Comparison of ENCODE assay signal across 21 cellular contexts in the genomic region with DNA sequence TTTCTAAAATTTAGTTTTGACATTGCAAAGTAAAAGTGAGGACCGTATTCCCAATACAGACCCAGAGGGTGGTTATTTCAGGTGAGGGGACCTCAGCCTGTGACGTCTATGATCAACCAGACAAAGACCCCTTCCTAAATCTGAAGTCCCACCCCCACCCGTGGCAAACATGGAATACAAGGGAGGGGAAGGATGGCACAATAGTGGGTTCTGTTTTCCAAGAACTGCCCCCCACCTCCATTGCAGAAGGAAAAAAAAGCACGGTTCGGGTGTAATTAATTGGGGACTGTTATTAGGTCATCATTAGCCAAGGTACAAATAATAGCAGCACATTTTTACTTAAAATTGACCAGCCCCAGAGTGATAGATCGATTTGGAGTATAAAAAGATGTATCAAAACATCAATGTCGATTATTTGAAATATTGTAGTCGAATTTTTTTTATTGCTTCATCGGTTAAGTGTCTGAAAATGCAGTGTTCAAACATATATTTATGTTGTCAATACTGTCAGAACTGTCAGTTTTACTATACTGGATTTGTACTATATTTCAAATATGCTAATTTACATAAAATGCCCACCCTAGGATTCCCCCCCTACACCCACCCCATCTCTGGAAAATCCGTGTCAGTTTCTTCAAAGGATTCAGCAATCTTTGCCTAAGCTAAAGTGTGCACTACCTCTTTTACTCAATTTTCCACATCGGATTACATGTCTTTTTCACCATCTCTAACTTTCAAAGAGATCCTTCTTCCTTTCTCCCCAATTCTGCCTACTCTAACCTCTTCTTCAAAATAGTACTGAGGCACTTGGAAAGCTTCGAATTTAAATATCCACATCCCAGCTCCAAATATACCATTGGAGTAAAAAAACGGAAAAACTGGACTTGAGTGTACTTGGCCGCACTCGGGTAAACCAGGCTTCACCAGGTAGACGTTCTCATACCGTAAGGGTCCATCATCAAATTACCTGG. TPM values are rescaled to one million over a fixed set of nuclear protein-coding genes. Genes with fewer than 3 reads are reported as not detected.
DNase-seq lines count a peak whose midpoint lies in the region; ATAC-seq and TF ChIP-seq lines count a peak whose summit lies in the region.
"Had no signal": no experiment of that assay in that cellular context is flagged by ENCODE, and none has a peak within 500 bp of the region (broad histone marks: within the 10 kb centered on the region; RNA-seq: fewer than 3 reads in every experiment).

No MANE protein-coding gene starts in this region.

- H3K27me3 Mint-ChIP-seq in GM23338 (ENCODE audit: insufficient read depth, low read depth, poor library complexity) (peaks cover 99% of the 10 kb centered on the region), WTC11 (ENCODE audit: low read depth) (peaks cover 99% of the 10 kb centered on the region)

- CTCF ChIA-PET in WTC11 (lab: Charles Lee): interaction anchor here (1.0 to 3.8 kb wide), 8 partner anchors 13 to 230 kb away, joined by 3 to 31 read pairs (median 4); no protein-coding TSS in a partner anchor

- H3F3A ChIP-seq in GM23338 (replicated peaks; ENCODE audit: low read depth): peaks cover 18% of the 10 kb centered on the region

- no peak for TF ChIP-seq EP300 in gastroesophageal sphincter (IDR thresholded peaks at IDR 0.05)

- no peaks in the 10 kb centered on the region; the same call in 1 of the 2 replicates for H4K20me1 ChIP-seq in GM23338 (replicated peaks; ENCODE audit: insufficient read depth)
- no peaks in the 10 kb centered on the region for H4K20me1 ChIP-seq in osteoblast (ENCODE audit: insufficient read depth, low read length)

- no peaks in the 10 kb centered on the region for H3K79me2 ChIP-seq in GM23338 (replicated peaks; ENCODE audit: insufficient read depth)
- no peaks in the 10 kb centered on the region for H3K79me2 ChIP-seq in osteoblast (ENCODE audit: insufficient read depth, low read length)

- 17 to 68% methylated on average over 13 to 17 of the region's 17 CpGs for WGBS in gastroesophageal sphincter (ENCODE audit: low coverage in 1 of 2), 2 donors
- 75 to 86% methylated on average over 17 of the region's 17 CpGs for WGBS in body of pancreas, 2 donors

- H3K36me3 Mint-ChIP-seq in GM23338 (ENCODE audit: low read depth) (no peaks in the 10 kb centered on the region), WTC11 (no peaks in the 10 kb centered on the region)

- TF ChIP-seq CTCF in GM23338 (conservative IDR thresholded peaks at IDR 0.05; ENCODE audit: low read depth in 2 of 2) (no peak), WTC11 (IDR thresholded peaks at IDR 0.05) (no peak), gastroesophageal sphincter (IDR thresholded peaks at IDR 0.05) (no peak), osteoblast (IDR thresholded peaks at IDR 0.05; ENCODE audit: extremely low read depth, low read depth, low read length) (no peak), body of pancreas (IDR thresholded peaks at IDR 0.05) (no peak)

- POLR2A ChIA-PET in WTC11 (lab: Charles Lee): no interaction called here

- ATAC-seq in GM23338 (no peak), WTC11 (no peak), gastroesophageal sphincter (no peak), GM19328 (IDR thresholded peaks at IDR 0.05; ENCODE audit: unreplicated experiment) (no peak), body of pancreas (no peak)
- ATAC-seq: activated CD8-positive, alpha-beta memory T cell treated with anti-CD3 and anti-CD28 coated beads, Interleukin-2, amount 10 ng/mL, durations not matched to agents 7 days and 5 days; foreskin keratinocyte; GM12878; stimulated activated naive CD8-positive, alpha-beta T cell treated with anti-CD3 and anti-CD28 coated beads, Interleukin-15, amount 100 ng/mL, for 72 hours had no signal

- peaks cover 76% of the 10 kb centered on the region for H3K4me1 Mint-ChIP-seq in GM23338
- peaks cover 80% of the 10 kb centered on the region for H3K4me1 Mint-ChIP-seq in WTC11

- H3K9me3 Mint-ChIP-seq in GM23338: no peaks in the 10 kb centered on the region; the same call in 2 of the 3 replicates
- no peaks in the 10 kb centered on the region for H3K9me3 Mint-ChIP-seq in WTC11

- H3K27ac ChIP-seq in GM23338 (ENCODE audit: low read depth) (no peak overlapping the region), gastroesophageal sphincter (peak overlapping the region; percentile 68 to 98 (median 94)), osteoblast (ENCODE audit: low read depth, low read length) (no peak overlapping the region), body of pancreas (no peak overlapping the region)
- H3K27ac ChIP-seq: foreskin keratinocyte had no signal

- H3K9me3 ChIP-seq in gastroesophageal sphincter (no peaks in the 10 kb centered on the region), osteoblast (ENCODE audit: low read depth, low read length) (no peaks in the 10 kb centered on the region), body of pancreas (no peaks in the 10 kb centered on the region)

- DNase-seq in GM23338 (ENCODE audit: low spot score) (no peak), WTC11 (ENCODE audit: low spot score) (no peak), osteoblast (ENCODE audit: insufficient read length, low spot score, missing footprints) (peak; percentile 43), putamen (ENCODE audit: low spot score) (no peak), body of pancreas (no peak), LoVo (ENCODE audit: low spot score) (no peak)
- DNase-seq: activated CD4-positive, CD25-positive, alpha-beta regulatory T cell; activated CD8-positive, alpha-beta memory T cell treated with anti-CD3 and anti-CD28 coated beads, Interleukin-2, amount 10 ng/mL, durations not matched to agents 7 days and 5 days; activated gamma-delta T cell; COR-L47; KG1; NCI-H1105; NK-92 treated with Interleukin-12 subunit alpha and Interleukin-12 subunit beta, amount 100 ng/mL, for 24 hours; posterior cingulate gyrus; stimulated activated CD4-positive, alpha-beta T cell treated with anti-CD3 and anti-CD28 coated beads, Interleukin-15, amount 100 ng/mL, for 24 hours; stimulated activated naive CD8-positive, alpha-beta T cell treated with anti-CD3 and anti-CD28 coated beads, Interleukin-15, amount 100 ng/mL, for 72 hours had no signal

- H3K27ac Mint-ChIP-seq in GM23338: no peak overlapping the region; the same call in 1 of the 2 replicates
- no peak overlapping the region for H3K27ac Mint-ChIP-seq in WTC11
- H3K27ac Mint-ChIP-seq: activated CD8-positive, alpha-beta memory T cell treated with anti-CD3 and anti-CD28 coated beads, Interleukin-2, amount 10 ng/mL, durations not matched to agents 7 days and 5 days; stimulated activated naive CD8-positive, alpha-beta T cell treated with anti-CD3 and anti-CD28 coated beads, Interleukin-15, amount 100 ng/mL, for 72 hours had no signal

- H3K4me3 ChIP-seq in GM23338 (peak overlapping the region; percentile 44), gastroesophageal sphincter (peak overlapping the region; percentile 29 to 54), osteoblast (ENCODE audit: insufficient read depth, low read length) (no peak overlapping the region), body of pancreas (no peak overlapping the region)
- H3K4me3 ChIP-seq: GM12878 had no signal

- H3K4me1 ChIP-seq in GM23338 (ENCODE audit: insufficient read depth): peaks cover 76% of the 10 kb centered on the region
- peaks cover 0 to 33% (median 0%) of the 10 kb centered on the region in 3 donors for H3K4me1 ChIP-seq in gastroesophageal sphincter
- no peaks in the 10 kb centered on the region for H3K4me1 ChIP-seq in osteoblast (ENCODE audit: insufficient read depth, low read length)
- peaks cover 12% of the 10 kb centered on the region for H3K4me1 ChIP-seq in body of pancreas

- intact Hi-C loops in body of pancreas (cut with DNase I): no loop called here

- H3K36me3 ChIP-seq in GM23338 (ENCODE audit: insufficient read depth) (no peaks in the 10 kb centered on the region), gastroesophageal sphincter (no peaks in the 10 kb centered on the region), osteoblast (ENCODE audit: insufficient read depth, low read length) (no peaks in the 10 kb centered on the region), body of pancreas (replicated peaks in 1 of 2; ENCODE audit: insufficient read depth in 1 of 2, low read depth in 2 of 2) (no peaks in the 10 kb centered on the region)

- no peaks in the 10 kb centered on the region for H3K9me2 ChIP-seq in GM23338 (ENCODE audit: insufficient read depth)

- H3K27me3 ChIP-seq in GM23338 (ENCODE audit: insufficient read depth): peaks cover 95% of the 10 kb centered on the region
- H3K27me3 ChIP-seq in gastroesophageal sphincter: no peaks in the 10 kb centered on the region
- peaks cover 33% of the 10 kb centered on the region for H3K27me3 ChIP-seq in osteoblast (ENCODE audit: insufficient read depth, low read length)
- H3K27me3 ChIP-seq in body of pancreas: no peaks in the 10 kb centered on the region

- peak overlapping the region; percentile 77 for H3K4me3 Mint-ChIP-seq in GM23338
- peak overlapping the region; percentile 79 for H3K4me3 Mint-ChIP-seq in WTC11
- H3K4me3 Mint-ChIP-seq: activated CD8-positive, alpha-beta memory T cell treated with anti-CD3 and anti-CD28 coated beads, Interleukin-2, amount 10 ng/mL, durations not matched to agents 7 days and 5 days; stimulated activated naive CD8-positive, alpha-beta T cell treated with anti-CD3 and anti-CD28 coated beads, Interleukin-15, amount 100 ng/mL, for 72 hours had no signal

- H2AFZ ChIP-seq in GM23338 (no peak overlapping the region), osteoblast (ENCODE audit: low read length) (no peak overlapping the region)

- H3K4me2 ChIP-seq in GM23338: peak overlapping the region; percentile 67
- H3K4me2 ChIP-seq in osteoblast (ENCODE audit: insufficient read depth, low read length): no peak overlapping the region

- TF ChIP-seq POLR2A in gastroesophageal sphincter (IDR thresholded peaks at IDR 0.05): no peak
- TF ChIP-seq POLR2A in body of pancreas (IDR thresholded peaks at IDR 0.05): no peak

TF ChIP-seq in WTC11, 78 proteins besides CTCF, POLR2A, EP300 and RAD21 (continues in another document):
- TF ChIP-seq ATF1 (CRISPR knock-in tag; IDR thresholded peaks at IDR 0.05) (no peak), ZBTB21 (CRISPR knock-in tag; IDR thresholded peaks at IDR 0.05; ENCODE audit: borderline replicate concordance) (no peak), MYBL2 (CRISPR knock-in tag; IDR thresholded peaks at IDR 0.05) (no peak)

RNA-seq across cellular contexts. Expression of a gene that starts 7.7 kb away (rescaled TPM):
- total RNA-seq in GM23338 (2014; rRNA removed; shearing (Covaris generic)): not detected in 2 replicates
- polyA plus RNA-seq in GM23338 (2016; fragmentation: Nextera tagmentation; extraction: Ambion mirVana): 0.16 and 0.27 TPM in 2 replicates
- 0.30 to 1.2 TPM (median 0.57 TPM) in 3 replicates for total RNA-seq in WTC11 (2021)
- total RNA-seq in gastroesophageal sphincter: 100 to 1,000 TPM in 1 of 4 donors, 10 to 100 TPM in 3; 43.1 to 108 (median 85.7) TPM
- total RNA-seq in osteoblast: 14.7 and 17.7 TPM in 2 replicates
- total RNA-seq in body of pancreas: 10 to 100 TPM; 11.9 to 86.0 TPM
- total RNA-seq: T-helper 1 cell treated with Interleukin-12 subunit alpha and Interleukin-12 subunit beta and Interleukin-4 antibody, amounts not matched to agents 30 ng/mL and 1 ng/mL, for 36 hours had no signal

Comparison
In these comparisons a context has a peak if more than half of its experiments do, and no peak if none do; other contexts are left out.
1. H3K27ac ChIP-seq: peak in gastroesophageal sphincter (4 of 4); none in GM23338 (single experiment), osteoblast (single experiment) and body of pancreas (0 of 4).
2. H3K4me3 ChIP-seq: peak in GM23338 (single experiment) and gastroesophageal sphincter (2 of 2); none in osteoblast (single experiment) and body of pancreas (0 of 2).